In the genomic region with DNA sequence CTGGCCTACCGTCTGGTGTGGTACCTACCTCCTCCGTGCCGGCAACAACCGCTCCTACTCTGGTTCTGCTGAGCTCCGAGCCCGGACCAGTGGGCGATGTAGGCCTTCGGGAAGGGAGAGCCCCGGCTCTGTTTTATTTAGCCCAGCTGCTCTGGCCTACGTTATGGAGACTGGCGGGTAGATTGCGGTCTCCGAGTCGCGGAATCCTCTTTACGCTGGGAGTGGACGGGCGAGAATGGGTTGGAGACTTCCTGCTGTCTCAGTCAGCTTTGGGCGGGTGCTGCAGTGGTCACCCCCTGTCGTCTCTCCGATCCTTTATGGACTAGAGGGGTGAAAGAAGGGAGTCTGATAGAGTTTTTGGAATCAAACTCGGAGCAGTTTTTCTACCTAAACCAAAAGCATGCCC, we compare ENCODE assay signal across 1 cellular context.
TF ChIP-seq lines count a peak whose summit lies in the region.

No MANE protein-coding gene starts in this region.

TF ChIP-seq in K562, 482 proteins besides CTCF, POLR2A, EP300 and RAD21 (continued from another document and continues in another):
- TF ChIP-seq THAP12 (CRISPR knock-in tag; IDR thresholded peaks at IDR 0.05) (no peak), MXI1 (IDR thresholded peaks at IDR 0.05; ENCODE audit: low read depth, low read length) (no peak), LARP7 (IDR thresholded peaks at IDR 0.05) (no peak), RBBP5 (IDR thresholded peaks at IDR 0.05; ENCODE audit: borderline replicate concordance, insufficient read depth, low read length, poor library complexity, severe bottlenecking) (peak; percentile 72), MCM3 (IDR thresholded peaks at IDR 0.05) (no peak), CBFB (CRISPR knock-in tag; IDR thresholded peaks at IDR 0.05) (peak; percentile 79), NFATC3 (IDR thresholded peaks at IDR 0.05) (no peak), ZNF146 (CRISPR knock-in tag; IDR thresholded peaks at IDR 0.05; ENCODE audit: unreplicated experiment) (no peak), RBM15 (IDR thresholded peaks at IDR 0.05; ENCODE audit: insufficient read depth, low read length) (no peak), PML (IDR thresholded peaks at IDR 0.05; ENCODE audit: low read length) (no peak), CBX3 (IDR thresholded peaks at IDR 0.05; ENCODE audit: borderline replicate concordance in 1 of 2, low read length in 2 of 2) (no peak; a peak in 1 of 3 replicates), FOXM1 (IDR thresholded peaks at IDR 0.05; ENCODE audit: low read depth) (no peak), FOXM1 (CRISPR knock-in tag; IDR thresholded peaks at IDR 0.05; ENCODE audit: low read depth) (0 out of 2 replicates have a peak, but pooled peaks have one; percentile 6), ZNF79 (CRISPR knock-in tag; IDR thresholded peaks at IDR 0.05; ENCODE audit: low read depth) (no peak), NRF1 (conservative IDR thresholded peaks at IDR 0.05 in 1 of 2, IDR thresholded peaks at IDR 0.05 in 1 of 2) (no peak), JUN (IDR thresholded peaks at IDR 0.05; ENCODE audit: borderline replicate concordance, low read depth, low read length) (no peak), JUN (CRISPR knock-in tag; IDR thresholded peaks at IDR 0.05; ENCODE audit: borderline replicate concordance) (0 out of 2 replicates have a peak, but pooled peaks have one; percentile 63), SMC3 (conservative IDR thresholded peaks at IDR 0.05; ENCODE audit: insufficient read depth, low read depth, low read length) (no peak), TEAD4 (IDR thresholded peaks at IDR 0.05; ENCODE audit: low read length) (no peak), TEAD4 (CRISPR knock-in tag; IDR thresholded peaks at IDR 0.05; ENCODE audit: borderline replicate concordance) (0 out of 2 replicates have a peak, but pooled peaks have one; percentile 67), ZNF75A (CRISPR knock-in tag; IDR thresholded peaks at IDR 0.05) (no peak), SIN3B (IDR thresholded peaks at IDR 0.05; ENCODE audit: low read depth) (no peak; the same call in 1 of the 2 replicates), ELF1 (tag; IDR thresholded peaks at IDR 0.05) (no peak), MTA2 (IDR thresholded peaks at IDR 0.05; ENCODE audit: low read depth) (no peak), KLF13 (tag; IDR thresholded peaks at IDR 0.05; ENCODE audit: borderline replicate concordance, low read depth) (no peak), KAT2B (IDR thresholded peaks at IDR 0.05; ENCODE audit: low read depth, low read length) (no peak), ZNF121 (CRISPR knock-in tag; conservative IDR thresholded peaks at IDR 0.05) (no peak), SRSF9 (IDR thresholded peaks at IDR 0.05; ENCODE audit: borderline replicate concordance, low read depth, low read length) (no peak), PHF8 (IDR thresholded peaks at IDR 0.05; ENCODE audit: borderline replicate concordance, low read length) (no peak; the same call in 1 of the 2 replicates), GTF2E2 (tag; IDR thresholded peaks at IDR 0.05) (no peak), NR1H2 (CRISPR knock-in tag; IDR thresholded peaks at IDR 0.05) (0 out of 2 replicates have a peak, but pooled peaks have one; percentile 47), CREBBP (IDR thresholded peaks at IDR 0.05; ENCODE audit: low read depth, low read length) (no peak)
- TF ChIP-seq, protein P1, sequence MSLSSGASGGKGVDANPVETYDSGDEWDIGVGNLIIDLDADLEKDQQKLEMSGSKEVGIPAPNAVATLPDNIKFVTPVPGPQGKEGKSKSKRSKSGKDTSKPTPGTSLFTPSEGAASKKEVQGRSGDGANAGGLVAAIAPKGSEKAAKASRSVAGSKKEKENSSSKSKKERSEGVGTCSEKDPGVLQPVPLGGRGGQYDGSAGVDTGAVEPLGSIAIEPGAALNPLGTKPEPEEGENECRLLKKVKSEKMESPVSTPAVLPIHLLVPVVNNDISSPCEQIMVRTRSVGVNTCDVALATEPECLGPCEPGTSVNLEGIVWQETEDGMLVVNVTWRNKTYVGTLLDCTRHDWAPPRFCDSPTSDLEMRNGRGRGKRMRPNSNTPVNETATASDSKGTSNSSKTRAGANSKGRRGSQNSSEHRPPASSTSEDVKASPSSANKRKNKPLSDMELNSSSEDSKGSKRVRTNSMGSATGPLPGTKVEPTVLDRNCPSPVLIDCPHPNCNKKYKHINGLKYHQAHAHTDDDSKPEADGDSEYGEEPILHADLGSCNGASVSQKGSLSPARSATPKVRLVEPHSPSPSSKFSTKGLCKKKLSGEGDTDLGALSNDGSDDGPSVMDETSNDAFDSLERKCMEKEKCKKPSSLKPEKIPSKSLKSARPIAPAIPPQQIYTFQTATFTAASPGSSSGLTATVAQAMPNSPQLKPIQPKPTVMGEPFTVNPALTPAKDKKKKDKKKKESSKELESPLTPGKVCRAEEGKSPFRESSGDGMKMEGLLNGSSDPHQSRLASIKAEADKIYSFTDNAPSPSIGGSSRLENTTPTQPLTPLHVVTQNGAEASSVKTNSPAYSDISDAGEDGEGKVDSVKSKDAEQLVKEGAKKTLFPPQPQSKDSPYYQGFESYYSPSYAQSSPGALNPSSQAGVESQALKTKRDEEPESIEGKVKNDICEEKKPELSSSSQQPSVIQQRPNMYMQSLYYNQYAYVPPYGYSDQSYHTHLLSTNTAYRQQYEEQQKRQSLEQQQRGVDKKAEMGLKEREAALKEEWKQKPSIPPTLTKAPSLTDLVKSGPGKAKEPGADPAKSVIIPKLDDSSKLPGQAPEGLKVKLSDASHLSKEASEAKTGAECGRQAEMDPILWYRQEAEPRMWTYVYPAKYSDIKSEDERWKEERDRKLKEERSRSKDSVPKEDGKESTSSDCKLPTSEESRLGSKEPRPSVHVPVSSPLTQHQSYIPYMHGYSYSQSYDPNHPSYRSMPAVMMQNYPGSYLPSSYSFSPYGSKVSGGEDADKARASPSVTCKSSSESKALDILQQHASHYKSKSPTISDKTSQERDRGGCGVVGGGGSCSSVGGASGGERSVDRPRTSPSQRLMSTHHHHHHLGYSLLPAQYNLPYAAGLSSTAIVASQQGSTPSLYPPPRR (CRISPR knock-in tag; IDR thresholded peaks at IDR 0.05; ENCODE audit: borderline replicate concordance), result no peak; the same call in 1 of the 2 replicates
- TF ChIP-seq, protein P2, sequence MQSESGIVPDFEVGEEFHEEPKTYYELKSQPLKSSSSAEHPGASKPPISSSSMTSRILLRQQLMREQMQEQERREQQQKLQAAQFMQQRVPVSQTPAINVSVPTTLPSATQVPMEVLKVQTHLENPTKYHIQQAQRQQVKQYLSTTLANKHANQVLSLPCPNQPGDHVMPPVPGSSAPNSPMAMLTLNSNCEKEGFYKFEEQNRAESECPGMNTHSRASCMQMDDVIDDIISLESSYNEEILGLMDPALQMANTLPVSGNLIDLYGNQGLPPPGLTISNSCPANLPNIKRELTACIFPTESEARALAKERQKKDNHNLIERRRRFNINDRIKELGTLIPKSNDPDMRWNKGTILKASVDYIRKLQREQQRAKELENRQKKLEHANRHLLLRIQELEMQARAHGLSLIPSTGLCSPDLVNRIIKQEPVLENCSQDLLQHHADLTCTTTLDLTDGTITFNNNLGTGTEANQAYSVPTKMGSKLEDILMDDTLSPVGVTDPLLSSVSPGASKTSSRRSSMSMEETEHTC (IDR thresholded peaks at IDR 0.05), result no peak
- TF ChIP-seq, protein P3, sequence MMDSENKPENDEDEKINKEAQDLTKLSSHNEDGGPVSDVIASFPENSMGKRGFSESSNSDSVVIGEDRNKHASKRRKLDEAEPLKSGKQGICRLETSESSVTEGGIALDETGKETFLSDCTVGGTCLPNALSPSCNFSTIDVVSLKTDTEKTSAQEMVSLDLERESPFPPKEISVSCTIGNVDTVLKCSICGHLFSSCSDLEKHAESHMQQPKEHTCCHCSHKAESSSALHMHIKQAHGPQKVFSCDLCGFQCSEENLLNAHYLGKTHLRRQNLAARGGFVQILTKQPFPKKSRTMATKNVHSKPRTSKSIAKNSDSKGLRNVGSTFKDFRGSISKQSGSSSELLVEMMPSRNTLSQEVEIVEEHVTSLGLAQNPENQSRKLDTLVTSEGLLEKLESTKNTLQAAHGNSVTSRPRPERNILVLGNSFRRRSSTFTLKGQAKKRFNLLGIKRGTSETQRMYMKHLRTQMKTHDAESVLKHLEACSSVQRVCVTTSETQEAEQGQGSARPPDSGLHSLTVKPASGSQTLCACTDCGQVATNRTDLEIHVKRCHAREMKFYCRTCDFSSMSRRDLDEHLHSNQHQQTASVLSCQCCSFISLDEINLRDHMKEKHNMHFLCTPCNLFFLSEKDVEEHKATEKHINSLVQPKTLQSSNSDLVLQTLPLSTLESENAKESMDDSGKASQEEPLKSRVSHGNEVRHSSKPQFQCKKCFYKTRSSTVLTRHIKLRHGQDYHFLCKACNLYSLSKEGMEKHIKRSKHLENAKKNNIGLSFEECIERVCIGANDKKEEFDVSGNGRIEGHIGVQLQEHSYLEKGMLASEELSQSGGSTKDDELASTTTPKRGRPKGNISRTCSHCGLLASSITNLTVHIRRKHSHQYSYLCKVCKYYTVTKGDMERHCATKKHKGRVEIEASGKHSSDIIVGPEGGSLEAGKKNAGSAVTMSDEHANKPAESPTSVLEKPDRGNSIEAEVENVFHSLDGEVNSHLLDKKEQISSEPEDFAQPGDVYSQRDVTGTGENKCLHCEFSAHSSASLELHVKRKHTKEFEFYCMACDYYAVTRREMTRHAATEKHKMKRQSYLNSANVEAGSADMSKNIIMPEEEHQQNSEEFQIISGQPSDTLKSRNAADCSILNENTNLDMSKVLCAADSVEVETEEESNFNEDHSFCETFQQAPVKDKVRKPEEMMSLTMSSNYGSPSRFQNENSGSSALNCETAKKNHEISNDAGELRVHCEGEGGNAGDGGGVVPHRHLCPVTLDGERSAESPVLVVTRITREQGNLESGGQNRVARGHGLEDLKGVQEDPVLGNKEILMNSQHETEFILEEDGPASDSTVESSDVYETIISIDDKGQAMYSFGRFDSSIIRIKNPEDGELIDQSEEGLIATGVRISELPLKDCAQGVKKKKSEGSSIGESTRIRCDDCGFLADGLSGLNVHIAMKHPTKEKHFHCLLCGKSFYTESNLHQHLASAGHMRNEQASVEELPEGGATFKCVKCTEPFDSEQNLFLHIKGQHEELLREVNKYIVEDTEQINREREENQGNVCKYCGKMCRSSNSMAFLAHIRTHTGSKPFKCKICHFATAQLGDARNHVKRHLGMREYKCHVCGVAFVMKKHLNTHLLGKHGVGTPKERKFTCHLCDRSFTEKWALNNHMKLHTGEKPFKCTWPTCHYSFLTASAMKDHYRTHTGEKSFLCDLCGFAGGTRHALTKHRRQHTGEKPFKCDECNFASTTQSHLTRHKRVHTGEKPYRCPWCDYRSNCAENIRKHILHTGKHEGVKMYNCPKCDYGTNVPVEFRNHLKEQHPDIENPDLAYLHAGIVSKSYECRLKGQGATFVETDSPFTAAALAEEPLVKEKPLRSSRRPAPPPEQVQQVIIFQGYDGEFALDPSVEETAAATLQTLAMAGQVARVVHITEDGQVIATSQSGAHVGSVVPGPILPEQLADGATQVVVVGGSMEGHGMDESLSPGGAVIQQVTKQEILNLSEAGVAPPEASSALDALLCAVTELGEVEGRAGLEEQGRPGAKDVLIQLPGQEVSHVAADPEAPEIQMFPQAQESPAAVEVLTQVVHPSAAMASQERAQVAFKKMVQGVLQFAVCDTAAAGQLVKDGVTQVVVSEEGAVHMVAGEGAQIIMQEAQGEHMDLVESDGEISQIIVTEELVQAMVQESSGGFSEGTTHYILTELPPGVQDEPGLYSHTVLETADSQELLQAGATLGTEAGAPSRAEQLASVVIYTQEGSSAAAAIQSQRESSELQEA (IDR thresholded peaks at IDR 0.05; ENCODE audit: low read depth), result no peak
- TF ChIP-seq, protein P4, sequence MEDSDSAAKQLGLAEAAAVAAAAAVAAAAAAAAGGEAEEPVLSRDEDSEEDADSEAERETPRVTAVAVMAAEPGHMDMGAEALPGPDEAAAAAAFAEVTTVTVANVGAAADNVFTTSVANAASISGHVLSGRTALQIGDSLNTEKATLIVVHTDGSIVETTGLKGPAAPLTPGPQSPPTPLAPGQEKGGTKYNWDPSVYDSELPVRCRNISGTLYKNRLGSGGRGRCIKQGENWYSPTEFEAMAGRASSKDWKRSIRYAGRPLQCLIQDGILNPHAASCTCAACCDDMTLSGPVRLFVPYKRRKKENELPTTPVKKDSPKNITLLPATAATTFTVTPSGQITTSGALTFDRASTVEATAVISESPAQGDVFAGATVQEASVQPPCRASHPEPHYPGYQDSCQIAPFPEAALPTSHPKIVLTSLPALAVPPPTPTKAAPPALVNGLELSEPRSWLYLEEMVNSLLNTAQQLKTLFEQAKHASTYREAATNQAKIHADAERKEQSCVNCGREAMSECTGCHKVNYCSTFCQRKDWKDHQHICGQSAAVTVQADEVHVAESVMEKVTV (CRISPR knock-in tag; IDR thresholded peaks at IDR 0.05), result peak; percentile 16; the same call in 1 of the 2 replicates
- TF ChIP-seq, protein P5, sequence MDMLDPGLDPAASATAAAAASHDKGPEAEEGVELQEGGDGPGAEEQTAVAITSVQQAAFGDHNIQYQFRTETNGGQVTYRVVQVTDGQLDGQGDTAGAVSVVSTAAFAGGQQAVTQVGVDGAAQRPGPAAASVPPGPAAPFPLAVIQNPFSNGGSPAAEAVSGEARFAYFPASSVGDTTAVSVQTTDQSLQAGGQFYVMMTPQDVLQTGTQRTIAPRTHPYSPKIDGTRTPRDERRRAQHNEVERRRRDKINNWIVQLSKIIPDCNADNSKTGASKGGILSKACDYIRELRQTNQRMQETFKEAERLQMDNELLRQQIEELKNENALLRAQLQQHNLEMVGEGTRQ (CRISPR knock-in tag; IDR thresholded peaks at IDR 0.05), result no peak
- TF ChIP-seq, protein P6, sequence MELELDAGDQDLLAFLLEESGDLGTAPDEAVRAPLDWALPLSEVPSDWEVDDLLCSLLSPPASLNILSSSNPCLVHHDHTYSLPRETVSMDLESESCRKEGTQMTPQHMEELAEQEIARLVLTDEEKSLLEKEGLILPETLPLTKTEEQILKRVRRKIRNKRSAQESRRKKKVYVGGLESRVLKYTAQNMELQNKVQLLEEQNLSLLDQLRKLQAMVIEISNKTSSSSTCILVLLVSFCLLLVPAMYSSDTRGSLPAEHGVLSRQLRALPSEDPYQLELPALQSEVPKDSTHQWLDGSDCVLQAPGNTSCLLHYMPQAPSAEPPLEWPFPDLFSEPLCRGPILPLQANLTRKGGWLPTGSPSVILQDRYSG (tag; conservative IDR thresholded peaks at IDR 0.05; ENCODE audit: low read depth), result no peak
